19 cellular contexts compared by ENCODE assay signal in genomic region chr13:113945857-113946408, GRCh38. TPM values are rescaled to one million over a fixed set of nuclear protein-coding genes. Genes with fewer than 3 reads are reported as not detected.
DNase-seq lines count a peak whose midpoint lies in the region; ATAC-seq and TF ChIP-seq lines count a peak whose summit lies in the region.
"Had no signal": no experiment of that assay in that cellular context is flagged by ENCODE, and none has a peak within 500 bp of the region (broad histone marks: within the 10 kb centered on the region; RNA-seq: fewer than 3 reads in every experiment).

No MANE protein-coding gene starts in this region.

- H3K27me3 Mint-ChIP-seq in CD14-positive monocyte (ENCODE audit: low read depth in 3 of 3) (peaks cover 4 to 21% (median 9%) of the 10 kb centered on the region in 3 donors), nephron progenitor cell (ENCODE audit: low read depth, poor library complexity) (peaks cover 8% of the 10 kb centered on the region)
- H3K27me3 Mint-ChIP-seq: IgD-negative memory B cell had no signal

- H3K4me1 ChIP-seq in RWPE2 (ENCODE audit: insufficient read depth, poor library complexity, severe bottlenecking) = peaks cover 5% of the 10 kb centered on the region
- H3K4me1 ChIP-seq in thoracic aorta (ENCODE audit: control insufficient read depth in 1 of 2, low read depth in 2 of 2) = peaks cover 4 to 14% of the 10 kb centered on the region in 2 donors

- peaks cover 0 to 2% (median 0%) of the 10 kb centered on the region in 7 donors for H3K9me3 Mint-ChIP-seq in CD14-positive monocyte
- no peaks in the 10 kb centered on the region for H3K9me3 Mint-ChIP-seq in nephron progenitor cell
- H3K9me3 Mint-ChIP-seq: IgD-negative memory B cell had no signal

- DNase-seq in CD14-positive monocyte (ENCODE audit: low spot score) (peak; percentile 10), RWPE2 (ENCODE audit: low spot score) (peak; percentile 51), nephron progenitor cell (no peak), thoracic aorta (ENCODE audit: low spot score) (peak; percentile 1), T-helper 2 cell (no peak)
- DNase-seq in activated naive CD4-positive, alpha-beta T cell treated with anti-CD3 and anti-CD28 coated beads, Interleukin-2, amount 50 U/mL, for 16 hours = no peak
- DNase-seq in stimulated activated CD4-positive, alpha-beta T cell treated with anti-CD3 and anti-CD28 coated beads, Interleukin-4, amount 100 ng/mL, for 1 hour = no peak
- DNase-seq: CD4-positive, CD25-positive, alpha-beta regulatory T cell; COR-L47; MM.1S; NCI-H1105; NCI-H2081; NCI-H2171 treated with DMSO at 0.1 percent for 48 hours; NCI-H510A; NCI-H748 treated with DMSO at 0.1 percent for 48 hours; NK-92 treated with Interleukin-12 subunit alpha and Interleukin-12 subunit beta, amount 100 ng/mL, for 24 hours had no signal

- H3K36me3 Mint-ChIP-seq in CD14-positive monocyte (no peaks in the 10 kb centered on the region), nephron progenitor cell (ENCODE audit: low read depth) (no peaks in the 10 kb centered on the region)
- H3K36me3 Mint-ChIP-seq: CD4-positive, CD25-positive, alpha-beta regulatory T cell had no signal

- no peak overlapping the region for H3K27ac ChIP-seq in RWPE2 (ENCODE audit: poor library complexity, severe bottlenecking)
- H3K27ac ChIP-seq in thoracic aorta = no peak overlapping the region
- H3K27ac ChIP-seq: Peyer's patch had no signal

- H3K4me3 Mint-ChIP-seq in CD14-positive monocyte (no peak overlapping the region), nephron progenitor cell (no peak overlapping the region)
- H3K4me3 Mint-ChIP-seq: CD4-positive, CD25-positive, alpha-beta regulatory T cell; IgD-negative memory B cell had no signal

- TF ChIP-seq CTCF in CD14-positive monocyte (IDR thresholded peaks at IDR 0.05) (no peak), RWPE2 (IDR thresholded peaks at IDR 0.05; ENCODE audit: poor library complexity, severe bottlenecking) (no peak), nephron progenitor cell (IDR thresholded peaks at IDR 0.05) (no peak), thoracic aorta (IDR thresholded peaks at IDR 0.05) (no peak)

- peak overlapping the region in 1 of 7 donors; percentile 59 for H3K27ac Mint-ChIP-seq in CD14-positive monocyte
- peak overlapping the region; percentile 88 for H3K27ac Mint-ChIP-seq in nephron progenitor cell
- H3K27ac Mint-ChIP-seq: IgD-negative memory B cell had no signal

- H3K36me3 ChIP-seq in RWPE2 (ENCODE audit: low read depth) (no peaks in the 10 kb centered on the region), thoracic aorta (no peaks in the 10 kb centered on the region)
- H3K36me3 ChIP-seq: Peyer's patch had no signal

- no peaks in the 10 kb centered on the region for H3K27me3 ChIP-seq in RWPE2 (ENCODE audit: insufficient read depth, poor library complexity, severe bottlenecking)
- H3K27me3 ChIP-seq in thoracic aorta (replicated peaks; ENCODE audit: insufficient read depth) = no peaks in the 10 kb centered on the region
- H3K27me3 ChIP-seq: Peyer's patch had no signal

- no peak for ATAC-seq in RWPE2 (ENCODE audit: low read depth)
- ATAC-seq in thoracic aorta (ENCODE audit: insufficient number of reproducible peaks, low FRiP score, low read depth) = no peak
- ATAC-seq: HCT116 had no signal

- H3K9me3 ChIP-seq in RWPE2 (ENCODE audit: severe bottlenecking) (no peaks in the 10 kb centered on the region), thoracic aorta (no peaks in the 10 kb centered on the region)
- H3K9me3 ChIP-seq: Peyer's patch had no signal

- intact Hi-C loops in CD14-positive monocyte (cut with micrococcal nuclease) = no loop called here

- H3K4me1 Mint-ChIP-seq in CD14-positive monocyte = peaks cover 11% of the 10 kb centered on the region
- peaks cover 23% of the 10 kb centered on the region for H3K4me1 Mint-ChIP-seq in nephron progenitor cell

- H3K4me3 ChIP-seq in RWPE2 (ENCODE audit: severe bottlenecking) (no peak overlapping the region), thoracic aorta (no peak overlapping the region)
- H3K4me3 ChIP-seq: Peyer's patch had no signal

RNA-seq across cellular contexts. Expression of gene C13orf46, which starts 27.9 kb away (rescaled TPM):
- under 1 TPM in 1 of 2 donors, not detected in 1; 0.05 TPM for polyA plus RNA-seq in CD14-positive monocyte
- 1 to 10 TPM; 1.1 TPM for total RNA-seq in thoracic aorta

Comparison
In these comparisons a context has a peak if more than half of its experiments do, and no peak if none do; other contexts are left out.
1. DNase-seq: peak in CD14-positive monocyte (single experiment), RWPE2 (single experiment) and thoracic aorta (single experiment); none in nephron progenitor cell (single experiment), T-helper 2 cell (0 of 5), activated naive CD4-positive, alpha-beta T cell treated with anti-CD3 and anti-CD28 coated beads, Interleukin-2, amount 50 U/mL, for 16 hours (single experiment) and stimulated activated CD4-positive, alpha-beta T cell treated with anti-CD3 and anti-CD28 coated beads, Interleukin-4, amount 100 ng/mL, for 1 hour (single experiment).